12 cellular contexts compared by ENCODE assay signal in the genomic region with DNA sequence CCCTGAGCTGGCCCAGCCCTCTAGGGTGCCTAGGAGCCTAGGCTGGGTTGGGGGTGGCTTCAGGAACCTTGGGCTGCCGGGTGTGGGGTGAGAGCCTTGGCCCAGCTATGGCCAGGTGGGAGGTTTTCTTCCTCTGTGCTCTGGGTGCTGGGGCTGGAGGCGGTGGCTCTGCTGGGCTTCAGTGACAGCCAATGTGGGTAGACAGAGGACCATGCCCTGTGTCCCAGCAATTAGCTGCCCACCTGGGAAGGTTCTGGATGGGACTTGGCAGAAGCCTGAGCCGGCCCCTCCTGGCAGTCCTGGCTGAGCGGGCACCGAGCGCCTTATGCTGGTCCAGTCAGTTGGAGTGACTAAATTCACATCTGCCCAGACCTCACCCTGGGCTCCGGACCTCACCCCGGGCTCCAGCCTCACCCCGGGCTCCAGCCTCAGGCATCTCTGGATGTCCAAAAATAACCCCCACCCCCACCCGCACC. TPM values are rescaled to one million over a fixed set of nuclear protein-coding genes. Genes with fewer than 3 reads are reported as not detected.
DNase-seq lines count a peak whose midpoint lies in the region; ATAC-seq, FAIRE-seq and TF ChIP-seq lines count a peak whose summit lies in the region.
"Had no signal": no experiment of that assay in that cellular context is flagged by ENCODE, and none has a peak within 500 bp of the region (broad histone marks: within the 10 kb centered on the region; RNA-seq: fewer than 3 reads in every experiment).

No MANE protein-coding gene starts in this region.

- H3K36me3 ChIP-seq in BLaER1 treated with 17β-estradiol and CSF1 and Interleukin-3, amounts not matched to agents 10 nM and 100 nM, result no peaks in the 10 kb centered on the region
- H3K36me3 ChIP-seq in SJSA1 (0 out of 2 replicates have a peak, but pooled peaks cover 4% of the 10 kb centered on the region), left ventricle myocardium inferior (no peaks in the 10 kb centered on the region), pancreas (no peaks in the 10 kb centered on the region)

- peak overlapping the region; percentile 83 to 98 (median 93); a peak in 18 of 22 replicates for H3K4me2 ChIP-seq in BLaER1 treated with 17β-estradiol and CSF1 and Interleukin-3, amounts not matched to agents 10 nM and 100 nM

- H3K27ac ChIP-seq in BLaER1 treated with 17β-estradiol and CSF1 and Interleukin-3, amounts not matched to agents 10 nM and 100 nM, result no peak overlapping the region
- H3K27ac ChIP-seq in SJSA1, result peak overlapping the region; percentile 81; the same call in 1 of the 2 replicates
- H3K27ac ChIP-seq in left ventricle myocardium inferior (replicated peaks), result peak overlapping the region; percentile 94
- H3K27ac ChIP-seq in pancreas, result no peak overlapping the region

- ATAC-seq in pancreas, result no peak
- no peak for ATAC-seq in HG02798 (IDR thresholded peaks at IDR 0.05; ENCODE audit: poor library complexity, unreplicated experiment)
- no peak for ATAC-seq in HG03439 (IDR thresholded peaks at IDR 0.05; ENCODE audit: unreplicated experiment)
- ATAC-seq in esophagus mucosa, result no peak

- peaks cover 11 to 33% (median 19%) of the 10 kb centered on the region in 11 experiments for H3K27me3 ChIP-seq in BLaER1 treated with 17β-estradiol and CSF1 and Interleukin-3, amounts not matched to agents 10 nM and 100 nM
- no peaks in the 10 kb centered on the region for H3K27me3 ChIP-seq in SJSA1 (replicated peaks)
- H3K27me3 ChIP-seq in left ventricle myocardium inferior (ENCODE audit: low read depth), result peaks cover 11% of the 10 kb centered on the region
- no peaks in the 10 kb centered on the region for H3K27me3 ChIP-seq in pancreas

- 83 to 84% methylated on average over 10 of the region's 10 CpGs for WGBS in pancreas, 2 donors

- no peak for TF ChIP-seq CTCF in left ventricle myocardium inferior (IDR thresholded peaks at IDR 0.05; ENCODE audit: borderline replicate concordance)
- TF ChIP-seq CTCF in pancreas (IDR thresholded peaks at IDR 0.05), result no peak

- peaks cover 0 to 65% (median 0%) of the 10 kb centered on the region in 11 experiments; a peak in 5 of 22 replicates for H4K20me1 ChIP-seq in BLaER1 treated with 17β-estradiol and CSF1 and Interleukin-3, amounts not matched to agents 10 nM and 100 nM

- no peak overlapping the region; a peak in 1 of 22 replicates for H3K9ac ChIP-seq in BLaER1 treated with 17β-estradiol and CSF1 and Interleukin-3, amounts not matched to agents 10 nM and 100 nM

- no peak overlapping the region for H3K4me3 ChIP-seq in BLaER1 treated with 17β-estradiol and CSF1 and Interleukin-3, amounts not matched to agents 10 nM and 100 nM
- no peak overlapping the region for H3K4me3 ChIP-seq in SJSA1
- H3K4me3 ChIP-seq in left ventricle myocardium inferior, result peak overlapping the region; percentile 70
- no peak overlapping the region for H3K4me3 ChIP-seq in pancreas

- no peaks in the 10 kb centered on the region for H3K9me3 ChIP-seq in BLaER1 treated with 17β-estradiol and CSF1 and Interleukin-3, amounts not matched to agents 10 nM and 100 nM (replicated peaks in 1 of 11)
- H3K9me3 ChIP-seq in SJSA1 (replicated peaks), result no peaks in the 10 kb centered on the region
- no peaks in the 10 kb centered on the region for H3K9me3 ChIP-seq in left ventricle myocardium inferior (replicated peaks)
- H3K9me3 ChIP-seq in pancreas, result no peaks in the 10 kb centered on the region

- FAIRE-seq in pancreas (lab: Jason Lieb, UNC) (no peak), HTR-8/SVneo (lab: Jason Lieb, UNC) (no peak)
- FAIRE-seq: TTC549 had no signal

- peak in 1 of 2 experiments; percentile 34 for DNase-seq in SJSA1 (ENCODE audit: low read depth in 1 of 2, low spot score in 2 of 2)
- peak; percentile 15 for DNase-seq in left ventricle myocardium inferior
- DNase-seq in pancreas, result peak in 5 of 6 donors; percentile 4 to 74 (median 16)
- DNase-seq in HTR-8/SVneo (ENCODE audit: insufficient read length, low spot score), result no peak
- DNase-seq: foreskin melanocyte had no signal

- intact Hi-C loops in left ventricle myocardium inferior (cut with micrococcal nuclease) (loop anchor here (2.0 kb wide), 1 partner anchor 154 kb away; no protein-coding TSS in a partner anchor), pancreas (cut with DNase I) (loop anchor here in 1 of 3 donors (5.0 kb wide), 1 partner anchor 151 kb away; no protein-coding TSS in a partner anchor)

- peaks cover 22 to 47% (median 39%) of the 10 kb centered on the region in 10 experiments for H3K4me1 ChIP-seq in BLaER1 treated with 17β-estradiol and CSF1 and Interleukin-3, amounts not matched to agents 10 nM and 100 nM
- peaks cover 53% of the 10 kb centered on the region for H3K4me1 ChIP-seq in SJSA1 (replicated peaks)
- H3K4me1 ChIP-seq in left ventricle myocardium inferior, result peaks cover 65% of the 10 kb centered on the region
- peaks cover 0 to 14% (median 0%) of the 10 kb centered on the region in 3 donors for H3K4me1 ChIP-seq in pancreas

RNA-seq across cellular contexts. Expression of gene CYP46A1, which starts 46.8 kb away (rescaled TPM):
- total RNA-seq in SJSA1 (2014; rRNA removed; shearing (Covaris generic)), result 0.21 and 0.22 TPM in 2 replicates
- 4.2 TPM for total RNA-seq in left ventricle myocardium inferior
- 1 to 10 TPM; 1.0 to 2.1 (median 1.7) TPM for total RNA-seq in pancreas
- polyA plus RNA-seq in pancreas, result 1 to 10 TPM; 3.5 to 5.2 TPM
- total RNA-seq in esophagus mucosa, result not detected
- total RNA-seq: H4, HT-29 had no signal

Comparison
In these comparisons a context has a peak if more than half of its experiments do, and no peak if none do; other contexts are left out.
1. H3K27ac ChIP-seq: peak in SJSA1 (single experiment) and left ventricle myocardium inferior (single experiment); none in BLaER1 treated with 17β-estradiol and CSF1 and Interleukin-3, amounts not matched to agents 10 nM and 100 nM (0 of 11) and pancreas (0 of 4).